In genomic region chr13:93766719-93767118, GRCh38 we compare ENCODE assay signal across 2 cellular contexts.
A peak's percentile ranks its signal among the peaks of the same experiment; 100 is the strongest.
TF ChIP-seq lines count a peak whose summit lies in the region.

No MANE protein-coding gene starts in this region.

TF ChIP-seq in IMR-90, 13 proteins besides CTCF, POLR2A, EP300 and RAD21:
- TF ChIP-seq ELK1 (IDR thresholded peaks at IDR 0.05; ENCODE audit: borderline replicate concordance, low read depth, low read length): no peak
- TF ChIP-seq MAFK (IDR thresholded peaks at IDR 0.05; ENCODE audit: low read depth, low read length): peak; percentile 69

TF ChIP-seq in HepG2, 621 proteins besides CTCF, POLR2A, EP300 and RAD21:
- TF ChIP-seq ZNF160 (CRISPR knock-in tag; IDR thresholded peaks at IDR 0.05) (no peak), TOE1 (CRISPR knock-in tag; IDR thresholded peaks at IDR 0.05) (no peak), ZNF430 (CRISPR knock-in tag; IDR thresholded peaks at IDR 0.05) (0 out of 2 replicates have a peak, but pooled peaks have one; percentile 1), HNF1A (IDR thresholded peaks at IDR 0.05; ENCODE audit: low read depth) (no peak), HNF1A (CRISPR knock-in tag; IDR thresholded peaks at IDR 0.05; ENCODE audit: borderline replicate concordance) (no peak), HBP1 (CRISPR knock-in tag; IDR thresholded peaks at IDR 0.05; ENCODE audit: low read depth) (no peak), NR3C1 (CRISPR knock-in tag; IDR thresholded peaks at IDR 0.05) (no peak), SMYD3 (CRISPR knock-in tag; IDR thresholded peaks at IDR 0.05) (no peak), ZNF619 (CRISPR knock-in tag; IDR thresholded peaks at IDR 0.05) (no peak), MAFF (IDR thresholded peaks at IDR 0.05; ENCODE audit: low read depth, low read length) (peak; percentile 77), MAFK (conservative IDR thresholded peaks at IDR 0.05 in 1 of 2, IDR thresholded peaks at IDR 0.05 in 1 of 2; ENCODE audit: low read length in 2 of 2) (peak; percentile 81), ZZZ3 (CRISPR knock-in tag; IDR thresholded peaks at IDR 0.05; ENCODE audit: borderline replicate concordance) (no peak), HDAC6 (IDR thresholded peaks at IDR 0.05; ENCODE audit: low read depth, low read length) (no peak), KDM6A (CRISPR knock-in tag; IDR thresholded peaks at IDR 0.05; ENCODE audit: low read depth) (no peak), MAF1 (CRISPR knock-in tag; IDR thresholded peaks at IDR 0.05; ENCODE audit: borderline replicate concordance) (no peak), ZNF317 (CRISPR knock-in tag; IDR thresholded peaks at IDR 0.05) (no peak), ZNF362 (CRISPR knock-in tag; IDR thresholded peaks at IDR 0.05; ENCODE audit: borderline replicate concordance) (no peak), ZNF326 (CRISPR knock-in tag; IDR thresholded peaks at IDR 0.05; ENCODE audit: borderline replicate concordance) (no peak), ZNF720 (CRISPR knock-in tag; IDR thresholded peaks at IDR 0.05) (no peak), ARHGAP35 (CRISPR knock-in tag; IDR thresholded peaks at IDR 0.05; ENCODE audit: borderline replicate concordance) (no peak), ZSCAN9 (CRISPR knock-in tag; IDR thresholded peaks at IDR 0.05; ENCODE audit: borderline replicate concordance) (no peak), ARID2 (CRISPR knock-in tag; IDR thresholded peaks at IDR 0.05; ENCODE audit: borderline replicate concordance) (no peak), ZNF496 (CRISPR knock-in tag; IDR thresholded peaks at IDR 0.05; ENCODE audit: insufficient replicate concordance) (no peak)
